ENCODE assay signal across 1 cellular context in genomic region chr3:42660131-42660715, GRCh38.
TF ChIP-seq lines count a peak whose summit lies in the region.

No MANE protein-coding gene starts in this region.

TF ChIP-seq in H1, 55 proteins besides CTCF, POLR2A, EP300 and RAD21:
- no peak for TF ChIP-seq PHF8 (conservative IDR thresholded peaks at IDR 0.05; ENCODE audit: low read depth, low read length)
- TF ChIP-seq EGR1 (IDR thresholded peaks at IDR 0.05; ENCODE audit: borderline replicate concordance, low read depth, low read length), result no peak
- no peak for TF ChIP-seq GTF2F1 (IDR thresholded peaks at IDR 0.05; ENCODE audit: borderline replicate concordance, low read depth, low read length)
- no peak for TF ChIP-seq EZH2 (IDR thresholded peaks at IDR 0.05; ENCODE audit: low read depth, low read length, severe bottlenecking)
- no peak for TF ChIP-seq USF2 (IDR thresholded peaks at IDR 0.05; ENCODE audit: low read length)
- TF ChIP-seq CTBP2 (IDR thresholded peaks at IDR 0.05; ENCODE audit: borderline replicate concordance, insufficient read depth, insufficient read length, low read length), result no peak
- TF ChIP-seq RXRA (IDR thresholded peaks at IDR 0.05; ENCODE audit: insufficient read depth, low read depth, low read length), result no peak
- TF ChIP-seq CHD2 (IDR thresholded peaks at IDR 0.05; ENCODE audit: low read length), result no peak
- no peak for TF ChIP-seq RNF2 (IDR thresholded peaks at IDR 0.05; ENCODE audit: borderline replicate concordance, low read depth, low read length, missing control alignments, poor library complexity, severe bottlenecking)
- no peak for TF ChIP-seq TBP (IDR thresholded peaks at IDR 0.05; ENCODE audit: low read depth, low read length)
- TF ChIP-seq JUN (IDR thresholded peaks at IDR 0.05; ENCODE audit: low read depth, low read length), result no peak
- no peak for TF ChIP-seq MAFK (IDR thresholded peaks at IDR 0.05; ENCODE audit: low read depth, low read length)
- TF ChIP-seq FOSL1 (IDR thresholded peaks at IDR 0.05; ENCODE audit: insufficient read depth, low read depth, low read length), result no peak
- no peak for TF ChIP-seq KDM1A (IDR thresholded peaks at IDR 0.05; ENCODE audit: borderline replicate concordance, low read length)
- TF ChIP-seq TAF7 (optimal IDR thresholded peaks at IDR 0.05; ENCODE audit: borderline replicate concordance, low read depth, low read length), result no peak
TF ChIP-seq in H1: peak in this region for 0.
